ENCODE assay signal across 1 cellular context in genomic region chr19:14615628-14616027, GRCh38.
TF ChIP-seq lines count a peak whose summit lies in the region.

No MANE protein-coding gene starts in this region.

TF ChIP-seq in HepG2, 621 proteins besides CTCF, POLR2A, EP300 and RAD21:
- TF ChIP-seq ZNF724P (CRISPR knock-in tag; IDR thresholded peaks at IDR 0.05; ENCODE audit: borderline replicate concordance): no peak
- no peak for TF ChIP-seq ZSCAN31 (CRISPR knock-in tag; IDR thresholded peaks at IDR 0.05; ENCODE audit: low read depth)
- no peak for TF ChIP-seq GABPB1 (CRISPR knock-in tag; IDR thresholded peaks at IDR 0.05)
- TF ChIP-seq, protein P1, sequence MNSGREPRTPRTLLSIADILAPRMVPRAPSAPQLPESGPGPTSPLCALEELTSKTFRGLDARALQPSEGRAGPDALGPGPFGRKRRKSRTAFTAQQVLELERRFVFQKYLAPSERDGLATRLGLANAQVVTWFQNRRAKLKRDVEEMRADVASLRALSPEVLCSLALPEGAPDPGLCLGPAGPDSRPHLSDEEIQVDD (CRISPR knock-in tag; IDR thresholded peaks at IDR 0.05; ENCODE audit: borderline replicate concordance): no peak
- no peak for TF ChIP-seq TOPORS (CRISPR knock-in tag; IDR thresholded peaks at IDR 0.05)
- peak; percentile 68; the same call in 1 of the 2 replicates for TF ChIP-seq CEBPB (IDR thresholded peaks at IDR 0.05; ENCODE audit: borderline replicate concordance, low read depth, low read length)
- TF ChIP-seq TBX2 (CRISPR knock-in tag; IDR thresholded peaks at IDR 0.05; ENCODE audit: borderline replicate concordance): no peak
- 0 out of 2 replicates have a peak, but pooled peaks have one; percentile 25 for TF ChIP-seq CEBPG (CRISPR knock-in tag; IDR thresholded peaks at IDR 0.05)
- TF ChIP-seq, protein P2, sequence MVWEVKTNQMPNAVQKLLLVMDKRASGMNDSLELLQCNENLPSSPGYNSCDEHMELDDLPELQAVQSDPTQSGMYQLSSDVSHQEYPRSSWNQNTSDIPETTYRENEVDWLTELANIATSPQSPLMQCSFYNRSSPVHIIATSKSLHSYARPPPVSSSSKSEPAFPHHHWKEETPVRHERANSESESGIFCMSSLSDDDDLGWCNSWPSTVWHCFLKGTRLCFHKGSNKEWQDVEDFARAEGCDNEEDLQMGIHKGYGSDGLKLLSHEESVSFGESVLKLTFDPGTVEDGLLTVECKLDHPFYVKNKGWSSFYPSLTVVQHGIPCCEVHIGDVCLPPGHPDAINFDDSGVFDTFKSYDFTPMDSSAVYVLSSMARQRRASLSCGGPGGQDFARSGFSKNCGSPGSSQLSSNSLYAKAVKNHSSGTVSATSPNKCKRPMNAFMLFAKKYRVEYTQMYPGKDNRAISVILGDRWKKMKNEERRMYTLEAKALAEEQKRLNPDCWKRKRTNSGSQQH (CRISPR knock-in tag; IDR thresholded peaks at IDR 0.05; ENCODE audit: low read depth): no peak
TF ChIP-seq in HepG2: peak in this region for 2.
